ENCODE assay signal across 18 cellular contexts in the genomic region with DNA sequence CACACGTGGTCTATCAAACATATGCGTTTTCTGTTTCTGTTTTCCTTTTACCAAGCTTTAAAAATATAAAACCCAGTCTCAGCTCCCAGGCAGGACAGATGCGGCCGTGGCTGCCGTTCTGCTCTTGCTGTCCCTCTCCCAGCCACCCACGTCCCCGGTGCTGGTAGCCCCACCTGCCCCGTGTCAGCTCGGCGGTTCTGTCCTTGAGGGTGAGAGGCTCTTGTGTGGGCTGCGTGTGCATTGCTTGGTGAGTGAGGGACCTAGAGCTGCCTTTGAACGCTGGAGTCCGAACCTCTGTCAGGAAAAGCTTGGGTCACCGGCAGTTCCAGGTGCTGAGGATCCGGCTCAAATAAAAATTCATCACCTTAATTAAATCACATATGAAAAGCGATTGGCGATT.
"Had no signal": no experiment of that assay in that cellular context is flagged by ENCODE, and none has a peak within 500 bp of the region (broad histone marks: within the 10 kb centered on the region; RNA-seq: fewer than 3 reads in every experiment).

No MANE protein-coding gene starts in this region.

- FAIRE-seq: islet of Langerhans, small intestine had no signal

- H3K4me3 ChIP-seq: coronary artery, dorsolateral prefrontal cortex, gastrocnemius medialis, heart right ventricle, ovary, right atrium auricular region, uterus had no signal

- DNase-seq: dorsolateral prefrontal cortex; effector CD8-positive, alpha-beta T cell; gastrocnemius medialis; heart right ventricle; hypothalamus; kidney glomerular epithelial cell; mesendoderm; naive B cell; ovary; small intestine; stimulated activated CD4-positive, alpha-beta T cell treated with anti-CD3 and anti-CD28 coated beads, Interleukin-12 subunit alpha, Interleukin-12 subunit beta, amount 100 ng/mL, for 4 hours; stimulated activated naive CD4-positive, alpha-beta T cell treated with Interleukin-2 at 50 U/mL for 16 hours; trophoblast cell; uterus had no signal

- ATAC-seq: gastrocnemius medialis, heart right ventricle had no signal

- H3K9me3 Mint-ChIP-seq: naive B cell, nephron had no signal

- H3K27me3 ChIP-seq: dorsolateral prefrontal cortex, gastrocnemius medialis, heart right ventricle, ovary, right atrium auricular region, uterus had no signal

- H3K27me3 Mint-ChIP-seq: naive B cell had no signal

- H3K36me3 ChIP-seq: ovary, uterus had no signal

- H3K9me3 ChIP-seq: gastrocnemius medialis, heart right ventricle, ovary, right atrium auricular region, uterus had no signal

- H3K27ac Mint-ChIP-seq: nephron had no signal

- H3K27ac ChIP-seq: coronary artery, dorsolateral prefrontal cortex, gastrocnemius medialis, heart right ventricle, ovary, right atrium auricular region, uterus had no signal
